24 cellular contexts compared by ENCODE assay signal in the genomic region with DNA sequence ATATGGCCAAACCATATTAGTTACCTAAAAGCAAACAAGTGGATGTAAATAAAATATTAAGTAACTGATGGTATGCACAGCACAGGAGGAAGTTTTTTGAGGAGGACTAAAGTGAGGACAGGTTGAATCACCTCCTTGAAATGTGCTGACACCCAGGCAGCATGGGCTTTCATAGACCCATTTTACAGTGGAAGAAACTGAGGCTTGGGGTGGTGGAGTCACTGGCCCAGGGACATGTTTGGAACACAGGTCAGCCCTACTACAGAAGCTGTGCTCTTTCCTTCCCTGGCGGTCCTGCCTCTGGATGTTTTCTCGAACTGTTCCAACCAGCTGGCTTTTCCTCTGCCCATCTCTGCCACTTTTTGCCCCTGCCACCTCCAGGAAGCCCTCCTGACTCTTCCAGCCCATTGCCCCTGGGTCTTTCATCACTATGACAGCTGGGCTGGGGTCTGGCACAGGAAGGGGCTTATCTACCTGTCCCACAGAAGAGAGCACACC.
"Had no signal": no experiment of that assay in that cellular context is flagged by ENCODE, and none has a peak within 500 bp of the region (broad histone marks: within the 10 kb centered on the region; RNA-seq: fewer than 3 reads in every experiment).

No MANE protein-coding gene starts in this region.

- H3K36me3 Mint-ChIP-seq: activated naive CD8-positive, alpha-beta T cell had no signal

- H3K27ac ChIP-seq: adrenal gland, colonic mucosa, dorsolateral prefrontal cortex, esophagus squamous epithelium, gastroesophageal sphincter, heart right ventricle, lower lobe of right lung, prostate gland, testis, uterus, VCaP had no signal

- H3K4me3 ChIP-seq: adrenal gland, colonic mucosa, dorsolateral prefrontal cortex, esophagus squamous epithelium, gastroesophageal sphincter, heart right ventricle, lower lobe of right lung, prostate gland, testis, uterus had no signal

- H3K9me3 ChIP-seq: adrenal gland, colonic mucosa, esophagus squamous epithelium, gastroesophageal sphincter, lower lobe of right lung, prostate gland, testis, uterus had no signal

- H3K27me3 ChIP-seq: adrenal gland, colonic mucosa, testis, uterus had no signal

- H3K4me1 ChIP-seq: colonic mucosa, esophagus squamous epithelium, gastroesophageal sphincter, heart right ventricle, lower lobe of right lung, prostate gland, testis, uterus had no signal

- H3K4me1 Mint-ChIP-seq: stimulated activated naive B cell treated with anti-CD40 and anti-IgM and Interleukin-4, amounts not matched to agents 10 μg/mL and 1 μg/mL and 100 μg/mL, for 72 hours had no signal

- ATAC-seq: activated CD8-positive, alpha-beta T cell treated with anti-CD3 and anti-CD28 coated beads, Interleukin-2, amount 10 ng/mL, durations not matched to agents 7 days and 5 days; effector memory CD8-positive, alpha-beta T cell; gastroesophageal sphincter; heart right ventricle; lower lobe of right lung had no signal

- DNase-seq: activated CD4-positive, alpha-beta T cell treated with anti-CD3 and anti-CD28 coated beads for 1 hour; activated CD4-positive, alpha-beta T cell treated with anti-CD3 and anti-CD28 coated beads, Interleukin-2, amount 50 U/mL, for 1 hour; activated CD8-positive, alpha-beta T cell treated with anti-CD3 and anti-CD28 coated beads, Interleukin-2, amount 10 ng/mL, durations not matched to agents 7 days and 5 days; activated gamma-delta T cell treated with Interleukin-2 at 50 U/mL for 16 hours; adrenal gland; colonic mucosa; dorsolateral prefrontal cortex; effector memory CD8-positive, alpha-beta T cell; esophagus squamous epithelium; heart right ventricle; kidney; lower lobe of right lung; naive B cell; stimulated activated CD4-positive, alpha-beta T cell treated with anti-CD3 and anti-CD28 coated beads, Interleukin-2, amount 100 ng/mL, for 48 hours; stimulated activated CD8-positive, alpha-beta memory T cell treated with anti-CD3 and anti-CD28 coated beads, Interleukin-4, amount 100 ng/mL, for 48 hours; stimulated activated naive B cell treated with anti-CD40 and anti-IgM and Interleukin-4, amounts not matched to agents 10 μg/mL and 1 μg/mL and 100 μg/mL, for 72 hours; testis; uterus had no signal

- H3K36me3 ChIP-seq: adrenal gland, colonic mucosa, esophagus squamous epithelium, gastroesophageal sphincter, heart right ventricle, lower lobe of right lung, prostate gland, uterus had no signal

- H3K27ac Mint-ChIP-seq: activated CD8-positive, alpha-beta T cell treated with anti-CD3 and anti-CD28 coated beads, Interleukin-2, amount 10 ng/mL, durations not matched to agents 7 days and 5 days; activated naive CD8-positive, alpha-beta T cell; activated T-helper 1 cell treated with anti-CD3 and anti-CD28 coated beads, Interleukin-12 subunit alpha, Interleukin-12 subunit beta, Interleukin-2, Interleukin-4 antibody, amounts not matched to agents 30 ng/mL and 10 ng/mL and 1 ng/mL, durations not matched to agents 14 hours and 24 hours and 36 hours; effector memory CD8-positive, alpha-beta T cell; T-helper 2 cell treated with Interferon-gamma antibody and Interleukin-4, amounts not matched to agents 5 μg/mL and 100 μg/mL, for 36 hours had no signal

- H3K4me3 Mint-ChIP-seq: activated CD8-positive, alpha-beta T cell treated with anti-CD3 and anti-CD28 coated beads, Interleukin-2, amount 10 ng/mL, durations not matched to agents 7 days and 5 days; activated naive CD8-positive, alpha-beta T cell; activated T-helper 1 cell treated with anti-CD3 and anti-CD28 coated beads, Interleukin-12 subunit alpha, Interleukin-12 subunit beta, Interleukin-2, Interleukin-4 antibody, amounts not matched to agents 30 ng/mL and 10 ng/mL and 1 ng/mL, durations not matched to agents 14 hours and 24 hours and 36 hours; effector memory CD8-positive, alpha-beta T cell; naive B cell; stimulated activated naive B cell treated with anti-CD40 and anti-IgM and Interleukin-4, amounts not matched to agents 10 μg/mL and 1 μg/mL and 100 μg/mL, for 72 hours; T-helper 2 cell treated with Interferon-gamma antibody and Interleukin-4, amounts not matched to agents 5 μg/mL and 100 μg/mL, for 36 hours had no signal

- H3K9me3 Mint-ChIP-seq: activated T-helper 1 cell treated with anti-CD3 and anti-CD28 coated beads, Interleukin-12 subunit alpha, Interleukin-12 subunit beta, Interleukin-2, Interleukin-4 antibody, amounts not matched to agents 30 ng/mL and 10 ng/mL and 1 ng/mL, durations not matched to agents 14 hours and 24 hours and 36 hours; effector memory CD8-positive, alpha-beta T cell; T-helper 2 cell treated with Interferon-gamma antibody and Interleukin-4, amounts not matched to agents 5 μg/mL and 100 μg/mL, for 36 hours had no signal
